Comparison of ENCODE assay signal across 9 cellular contexts in the genomic region with DNA sequence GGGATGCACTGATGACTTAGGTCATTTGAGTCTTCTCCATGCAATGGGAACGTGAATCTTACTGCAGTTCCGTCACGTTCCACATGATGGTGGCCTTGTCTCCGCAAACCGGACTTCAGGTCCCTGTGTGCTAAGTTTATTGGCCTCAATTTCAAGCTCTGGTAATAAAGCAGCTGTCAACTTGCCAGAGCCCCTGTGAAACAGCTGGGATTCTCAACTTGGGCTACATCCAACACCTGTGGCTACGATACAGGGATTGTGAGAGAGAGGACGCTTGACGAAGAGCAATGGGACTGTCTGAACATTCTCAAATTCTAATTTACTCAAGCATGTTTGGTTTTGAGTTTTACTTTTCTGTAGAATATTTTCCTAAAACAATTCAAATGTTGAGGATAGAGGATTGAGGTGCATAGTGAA.
A peak's percentile ranks its signal among the peaks of the same experiment; 100 is the strongest.
DNase-seq lines count a peak whose midpoint lies in the region; FAIRE-seq and TF ChIP-seq lines count a peak whose summit lies in the region.
"Had no signal": no experiment of that assay in that cellular context is flagged by ENCODE, and none has a peak within 500 bp of the region (broad histone marks: within the 10 kb centered on the region; RNA-seq: fewer than 3 reads in every experiment).

No MANE protein-coding gene starts in this region.

- H3K4me3 Mint-ChIP-seq in CD14-positive monocyte: no peak overlapping the region
- H3K4me3 Mint-ChIP-seq: activated naive CD8-positive, alpha-beta T cell had no signal

- H3K4me1 Mint-ChIP-seq in CD14-positive monocyte: no peaks in the 10 kb centered on the region

- no peak overlapping the region for H3K4me3 ChIP-seq in NT2/D1 (ENCODE audit: insufficient read length, low read depth)

- peak; percentile 68 for DNase-seq in AG08395 (ENCODE audit: low spot score)
- peak; percentile 23 for DNase-seq in HTR-8/SVneo (ENCODE audit: insufficient read length, low spot score)
- peak; percentile 81 for DNase-seq in NT2/D1 (ENCODE audit: low read depth, low spot score)
- peak; percentile 71 for DNase-seq in ecto neural progenitor cell (ENCODE audit: low spot score)
- DNase-seq in medulla oblongata (ENCODE audit: extremely low spot score): peak; percentile 88
- no peak for DNase-seq in CD14-positive monocyte (ENCODE audit: low spot score)
- no peak for DNase-seq in T1000 (lab: John Stamatoyannopoulos, UW)
- DNase-seq in central memory CD4-positive, alpha-beta T cell: no peak

- H3K27ac Mint-ChIP-seq in CD14-positive monocyte: no peak overlapping the region
- H3K27ac Mint-ChIP-seq: activated naive CD8-positive, alpha-beta T cell had no signal

- no peak for TF ChIP-seq CTCF in CD14-positive monocyte (IDR thresholded peaks at IDR 0.05)

- H3K36me3 ChIP-seq in NT2/D1 (ENCODE audit: insufficient read depth, insufficient read length, low read length): no peaks in the 10 kb centered on the region

- H3K27me3 ChIP-seq in NT2/D1 (ENCODE audit: insufficient read depth, insufficient read length): no peaks in the 10 kb centered on the region

- intact Hi-C loops in CD14-positive monocyte (cut with micrococcal nuclease): no loop called here

- no peak for FAIRE-seq in HTR-8/SVneo (lab: Jason Lieb, UNC)

- no peaks in the 10 kb centered on the region for H3K27me3 Mint-ChIP-seq in CD14-positive monocyte (ENCODE audit: low read depth in 3 of 3)
- H3K27me3 Mint-ChIP-seq: activated naive CD8-positive, alpha-beta T cell had no signal

- H3K9me3 Mint-ChIP-seq in CD14-positive monocyte: peaks cover 0 to 7% (median 0%) of the 10 kb centered on the region in 7 donors

- H3K9ac ChIP-seq in NT2/D1 (ENCODE audit: insufficient read length, low read depth): no peak overlapping the region

- no peaks in the 10 kb centered on the region for H3K9me3 ChIP-seq in NT2/D1 (ENCODE audit: insufficient read depth, low read length)

- no peaks in the 10 kb centered on the region for H3K36me3 Mint-ChIP-seq in CD14-positive monocyte
- H3K36me3 Mint-ChIP-seq: activated naive CD8-positive, alpha-beta T cell had no signal

- no peaks in the 10 kb centered on the region for H3K4me1 ChIP-seq in NT2/D1 (ENCODE audit: insufficient read depth, insufficient read length)

Comparison
In these comparisons a context has a peak if more than half of its experiments do, and no peak if none do; other contexts are left out.
1. DNase-seq: peak in AG08395 (single experiment), HTR-8/SVneo (single experiment), NT2/D1 (single experiment), ecto neural progenitor cell (single experiment) and medulla oblongata (single experiment); none in CD14-positive monocyte (single experiment), T1000 (single experiment) and central memory CD4-positive, alpha-beta T cell (single experiment).